ENCODE assay signal across 19 cellular contexts in the genomic region with DNA sequence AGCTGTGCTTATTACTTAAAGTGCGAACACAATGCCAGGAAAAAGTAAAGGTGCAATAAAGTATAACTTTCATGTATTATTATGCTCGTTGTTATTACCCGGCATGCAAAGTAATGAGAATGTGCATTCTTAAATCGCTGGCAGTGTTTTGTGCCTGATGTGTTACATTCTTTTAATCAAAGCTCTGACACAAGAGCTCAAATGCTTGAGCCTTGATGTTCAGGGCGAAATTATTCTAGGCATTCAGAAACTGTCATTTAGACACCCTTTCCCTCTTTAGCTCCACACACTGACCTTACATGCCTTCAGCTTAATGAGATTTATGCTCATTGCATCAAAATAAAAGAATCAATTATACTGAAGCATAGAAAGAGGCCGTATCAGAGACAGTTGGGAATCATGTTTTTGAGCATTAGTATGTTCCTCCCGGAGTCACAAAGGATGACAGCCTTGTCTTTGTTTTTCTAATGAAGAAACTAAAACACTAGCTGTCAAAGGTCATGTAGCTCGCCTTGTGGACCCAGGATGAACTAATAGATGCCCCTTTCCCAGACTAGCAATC. TPM values are rescaled to one million over a fixed set of nuclear protein-coding genes. Genes with fewer than 3 reads are reported as not detected.
"Had no signal": no experiment of that assay in that cellular context is flagged by ENCODE, and none has a peak within 500 bp of the region (broad histone marks: within the 10 kb centered on the region; RNA-seq: fewer than 3 reads in every experiment).

No MANE protein-coding gene starts in this region.

- DNase-seq: activated CD4-positive, alpha-beta memory T cell treated with anti-CD3 and anti-CD28 coated beads, Interleukin-2, amount 10 ng/mL, durations not matched to agents 7 days and 5 days; activated CD4-positive, alpha-beta T cell treated with anti-CD3 and anti-CD28 coated beads for 4 hours; activated effector memory CD4-positive, alpha-beta T cell treated with Interleukin-2 at 50 U/mL for 16 hours; activated naive CD4-positive, alpha-beta T cell treated with anti-CD3 and anti-CD28 coated beads, Interleukin-2, amount 50 U/mL, for 16 hours; activated T-cell treated with anti-CD3 and anti-CD28 coated beads, Interleukin-2, amount 50 U/mL, for 24 hours; central memory CD4-positive, alpha-beta T cell; effector memory CD8-positive, alpha-beta T cell; midbrain; naive thymus-derived CD8-positive, alpha-beta T cell; nucleus accumbens; stimulated activated CD4-positive, alpha-beta T cell treated with anti-CD3 and anti-CD28 coated beads, Interleukin-2, amount 100 ng/mL, for 48 hours; T-helper 2 cell had no signal

- H3K4me1 ChIP-seq: vagina had no signal

- H3K9me3 Mint-ChIP-seq: activated CD4-positive, alpha-beta memory T cell treated with anti-CD3 and anti-CD28 coated beads, Interleukin-2, amount 10 ng/mL, durations not matched to agents 7 days and 5 days; activated T-cell treated with anti-CD3 and anti-CD28 coated beads, Interleukin-2, amount 50 U/mL, for 24 hours; dendritic cell treated with granulocyte-macrophage colony-stimulating factor and Interleukin-4, amounts not matched to agents 40 ng/mL and 50 ng/mL, for 4 days; effector memory CD8-positive, alpha-beta T cell; naive thymus-derived CD8-positive, alpha-beta T cell; stimulated activated memory B cell treated with anti-CD40 and anti-IgM and Interleukin-4, amounts not matched to agents 10 μg/mL and 1 μg/mL and 100 μg/mL, for 72 hours; WTC11 had no signal

- H3K4me3 Mint-ChIP-seq: activated CD4-positive, alpha-beta memory T cell treated with anti-CD3 and anti-CD28 coated beads, Interleukin-2, amount 10 ng/mL, durations not matched to agents 7 days and 5 days; activated T-cell treated with anti-CD3 and anti-CD28 coated beads, Interleukin-2, amount 50 U/mL, for 24 hours; dendritic cell treated with granulocyte-macrophage colony-stimulating factor and Interleukin-4, amounts not matched to agents 40 ng/mL and 50 ng/mL, for 4 days; effector memory CD8-positive, alpha-beta T cell; naive thymus-derived CD8-positive, alpha-beta T cell; stimulated activated memory B cell treated with anti-CD40 and anti-IgM and Interleukin-4, amounts not matched to agents 10 μg/mL and 1 μg/mL and 100 μg/mL, for 72 hours; WTC11 had no signal

- H3K27me3 ChIP-seq: tibial nerve, vagina had no signal

- H3K27me3 Mint-ChIP-seq: activated CD4-positive, alpha-beta memory T cell treated with anti-CD3 and anti-CD28 coated beads, Interleukin-2, amount 10 ng/mL, durations not matched to agents 7 days and 5 days; activated T-cell treated with anti-CD3 and anti-CD28 coated beads, Interleukin-2, amount 50 U/mL, for 24 hours; dendritic cell treated with granulocyte-macrophage colony-stimulating factor and Interleukin-4, amounts not matched to agents 40 ng/mL and 50 ng/mL, for 4 days; naive thymus-derived CD8-positive, alpha-beta T cell; stimulated activated memory B cell treated with anti-CD40 and anti-IgM and Interleukin-4, amounts not matched to agents 10 μg/mL and 1 μg/mL and 100 μg/mL, for 72 hours had no signal

- H3K4me3 ChIP-seq: lung, tibial nerve, vagina had no signal

- H3K9me3 ChIP-seq: tibial nerve, vagina had no signal

- H3K27ac Mint-ChIP-seq: activated CD4-positive, alpha-beta memory T cell treated with anti-CD3 and anti-CD28 coated beads, Interleukin-2, amount 10 ng/mL, durations not matched to agents 7 days and 5 days; activated T-cell treated with anti-CD3 and anti-CD28 coated beads, Interleukin-2, amount 50 U/mL, for 24 hours; dendritic cell treated with granulocyte-macrophage colony-stimulating factor and Interleukin-4, amounts not matched to agents 40 ng/mL and 50 ng/mL, for 4 days; effector memory CD8-positive, alpha-beta T cell; naive thymus-derived CD8-positive, alpha-beta T cell; stimulated activated memory B cell treated with anti-CD40 and anti-IgM and Interleukin-4, amounts not matched to agents 10 μg/mL and 1 μg/mL and 100 μg/mL, for 72 hours; WTC11 had no signal

- H3K36me3 Mint-ChIP-seq: naive thymus-derived CD8-positive, alpha-beta T cell; WTC11 had no signal

- H3K27ac ChIP-seq: epithelial cell of prostate, vagina had no signal

- ATAC-seq: effector memory CD8-positive, alpha-beta T cell; naive thymus-derived CD8-positive, alpha-beta T cell; stimulated activated memory B cell treated with anti-CD40 and anti-IgM and Interleukin-4, amounts not matched to agents 10 μg/mL and 1 μg/mL and 100 μg/mL, for 72 hours; WTC11 had no signal

- H3K4me1 Mint-ChIP-seq: activated CD4-positive, alpha-beta memory T cell treated with anti-CD3 and anti-CD28 coated beads, Interleukin-2, amount 10 ng/mL, durations not matched to agents 7 days and 5 days had no signal

RNA-seq across cellular contexts. Expression of gene FAM114A1, which starts 56.7 kb away (rescaled TPM):
- polyA plus RNA-seq: naive thymus-derived CD8-positive, alpha-beta T cell had no signal
